25 cellular contexts compared by ENCODE assay signal in genomic region chr10:113712024-113712423, GRCh38. TPM values are rescaled to one million over a fixed set of nuclear protein-coding genes. Genes with fewer than 3 reads are reported as not detected.
A peak's percentile ranks its signal among the peaks of the same experiment; 100 is the strongest.
DNase-seq lines count a peak whose midpoint lies in the region; ATAC-seq, FAIRE-seq and TF ChIP-seq lines count a peak whose summit lies in the region.
"Had no signal": no experiment of that assay in that cellular context is flagged by ENCODE, and none has a peak within 500 bp of the region (broad histone marks: within the 10 kb centered on the region; RNA-seq: fewer than 3 reads in every experiment).

No MANE protein-coding gene starts in this region.

- no peak for DNase-seq in A673 (ENCODE audit: low spot score)
- DNase-seq in body of pancreas: no peak
- DNase-seq in mesenchymal stem cell: no peak
- no peak for DNase-seq in pancreas
- DNase-seq in trophoblast cell: no peak
- no peak for DNase-seq in CD1c-positive myeloid dendritic cell (ENCODE audit: extremely low spot score)
- no peak for DNase-seq in activated CD4-positive, alpha-beta T cell treated with anti-CD3 and anti-CD28 coated beads, Interleukin-2, amount 50 U/mL, for 1 hour
- DNase-seq: ACHN; AML-193; BE2C; Calu3; CD4-positive, alpha-beta memory T cell; COR-L47; DMS53; DMS79 treated with DMSO at 0.1 percent for 48 hours; GF-D8; GM23248 had no signal

- no TSS peak for BruUV-seq in A673 (replicated peaks; lab: Mats Ljungman, UMichigan)

- H3K23ac ChIP-seq in mesenchymal stem cell (ENCODE audit: low read length in 2 of 2) (no peak overlapping the region), trophoblast cell (ENCODE audit: low read length) (no peak overlapping the region)

- TF ChIP-seq CTCF in A673 (conservative IDR thresholded peaks at IDR 0.05; ENCODE audit: low read depth, low read length) (no peak), body of pancreas (IDR thresholded peaks at IDR 0.05) (no peak), pancreas (IDR thresholded peaks at IDR 0.05) (no peak)

- FAIRE-seq in pancreas (lab: Jason Lieb, UNC): no peak
- FAIRE-seq: A204.1, GM12891, GM18507 had no signal

- H3K79me2 ChIP-seq in trophoblast cell (ENCODE audit: control insufficient read depth, insufficient read depth, low read length, poor library complexity): no peaks in the 10 kb centered on the region

- intact Hi-C loops in A673 (cut with micrococcal nuclease; ENCODE audit: unreplicated experiment): no loop called here
- intact Hi-C loops in body of pancreas (cut with DNase I): no loop called here
- intact Hi-C loops in pancreas (cut with DNase I): no loop called here

- no peak overlapping the region for H3K18ac ChIP-seq in mesenchymal stem cell (ENCODE audit: low read depth in 1 of 2, low read length in 2 of 2)
- no peak overlapping the region for H3K18ac ChIP-seq in trophoblast cell (ENCODE audit: low read length)

- no peak overlapping the region for H2BK12ac ChIP-seq in mesenchymal stem cell (ENCODE audit: low read length in 2 of 2)
- H2BK12ac ChIP-seq in trophoblast cell (ENCODE audit: low read length): no peak overlapping the region

- H3K27ac ChIP-seq in A673 (ENCODE audit: low read depth, low read length, poor library complexity, severe bottlenecking) (peak overlapping the region; percentile 83), body of pancreas (peak overlapping the region in 3 of 4 donors; percentile 26 to 64 (median 47)), mesenchymal stem cell (ENCODE audit: low read length, poor library complexity, severe bottlenecking) (no peak overlapping the region), pancreas (peak overlapping the region in 3 of 4 donors; percentile 38 to 58 (median 55)), trophoblast cell (ENCODE audit: low read depth, low read length) (no peak overlapping the region)
- H3K27ac ChIP-seq: BLaER1 treated with 17β-estradiol and CSF1 and Interleukin-3, amounts not matched to agents 10 nM and 100 nM; GM23248 had no signal

- ATAC-seq in body of pancreas: no peak
- no peak for ATAC-seq in pancreas

- H4K91ac ChIP-seq in mesenchymal stem cell (ENCODE audit: low read length) (peak overlapping the region; percentile 54), trophoblast cell (ENCODE audit: low read depth, low read length) (no peak overlapping the region)

- H2BK5ac ChIP-seq in mesenchymal stem cell (ENCODE audit: low read depth, low read length, poor library complexity, severe bottlenecking) (no peak overlapping the region), trophoblast cell (ENCODE audit: low read depth, low read length, poor library complexity) (no peak overlapping the region)

- no peak for TF ChIP-seq POLR2A in body of pancreas (IDR thresholded peaks at IDR 0.05)

- POLR2A ChIA-PET in A673 (lab: Charles Lee; ENCODE audit: low non-redundant PET): no interaction called here

- H3K4me3 ChIP-seq in A673 (ENCODE audit: low read depth, low read length, poor library complexity, severe bottlenecking) (no peak overlapping the region), body of pancreas (no peak overlapping the region), mesenchymal stem cell (ENCODE audit: insufficient read depth in 1 of 2, low read depth in 1 of 2, low read length in 2 of 2) (no peak overlapping the region), pancreas (no peak overlapping the region), trophoblast cell (ENCODE audit: low read depth, low read length) (no peak overlapping the region)
- H3K4me3 ChIP-seq: BLaER1 treated with 17β-estradiol and CSF1 and Interleukin-3, amounts not matched to agents 10 nM and 100 nM; GM23248 had no signal

- no peak overlapping the region for H3K4ac ChIP-seq in mesenchymal stem cell (ENCODE audit: low read depth in 1 of 2, low read length in 2 of 2)
- H3K4ac ChIP-seq in trophoblast cell (ENCODE audit: low read depth, low read length): no peak overlapping the region

- CTCF ChIA-PET in A673 (lab: Charles Lee): interaction anchor here (0.7 kb wide), 1 partner anchor 87 kb away, joined by 3 read pairs; no protein-coding TSS in a partner anchor

- WGBS in body of pancreas, 2 donors: 77 to 85% methylated on average over 3 of the region's 3 CpGs
- 98% methylated on average over 3 of the region's 3 CpGs for WGBS in mesenchymal stem cell
- 89 to 95% methylated on average over 3 of the region's 3 CpGs for WGBS in pancreas, 2 donors
- no CpG with 5 or more reads among the region's 3 CpGs for WGBS in trophoblast cell (ENCODE audit: extremely low coverage, insufficient coverage, insufficient read length)

- H2BK120ac ChIP-seq in mesenchymal stem cell (ENCODE audit: low read depth, low read length): no peak overlapping the region
- no peak overlapping the region for H2BK120ac ChIP-seq in trophoblast cell (ENCODE audit: insufficient read depth, low read length, poor library complexity)

- H3K14ac ChIP-seq in mesenchymal stem cell (ENCODE audit: low read length in 2 of 2): no peak overlapping the region
- H3K14ac ChIP-seq in trophoblast cell (ENCODE audit: low read length): no peak overlapping the region

- H2BK15ac ChIP-seq in mesenchymal stem cell (ENCODE audit: low read depth, poor library complexity, severe bottlenecking): no peak overlapping the region

- H3K4me2 ChIP-seq in mesenchymal stem cell (ENCODE audit: low read length, poor library complexity, severe bottlenecking) (no peak overlapping the region), trophoblast cell (ENCODE audit: low read length) (no peak overlapping the region)
- H3K4me2 ChIP-seq: BLaER1 treated with 17β-estradiol and CSF1 and Interleukin-3, amounts not matched to agents 10 nM and 100 nM had no signal

- H3K9ac ChIP-seq in mesenchymal stem cell (ENCODE audit: low read length) (no peak overlapping the region), trophoblast cell (ENCODE audit: low read length) (no peak overlapping the region)
- H3K9ac ChIP-seq: BLaER1 treated with 17β-estradiol and CSF1 and Interleukin-3, amounts not matched to agents 10 nM and 100 nM; GM23248 had no signal

- H3K4me1 ChIP-seq in A673 (ENCODE audit: insufficient read depth, low read length, poor library complexity, severe bottlenecking): peaks cover 56% of the 10 kb centered on the region
- H3K4me1 ChIP-seq in body of pancreas: peaks cover 39% of the 10 kb centered on the region
- H3K4me1 ChIP-seq in mesenchymal stem cell (ENCODE audit: control insufficient read depth, insufficient read depth, low read depth, low read length): peaks cover 14% of the 10 kb centered on the region
- peaks cover 0 to 21% (median 10%) of the 10 kb centered on the region in 3 donors for H3K4me1 ChIP-seq in pancreas
- H3K4me1 ChIP-seq in trophoblast cell (ENCODE audit: control insufficient read depth in 1 of 2, insufficient read depth in 2 of 2, low read length in 2 of 2): peaks cover 15 to 16% of the 10 kb centered on the region in 2 experiments
- H3K4me1 ChIP-seq: BE2C had no signal

- H2AK5ac ChIP-seq in mesenchymal stem cell (ENCODE audit: low read length, severe bottlenecking): no peak overlapping the region
- no peak overlapping the region for H2AK5ac ChIP-seq in trophoblast cell (ENCODE audit: low read length)

- no peaks in the 10 kb centered on the region for H3K9me3 ChIP-seq in A673 (ENCODE audit: low read depth, low read length, poor library complexity, severe bottlenecking)
- no peaks in the 10 kb centered on the region for H3K9me3 ChIP-seq in body of pancreas
- no peaks in the 10 kb centered on the region for H3K9me3 ChIP-seq in mesenchymal stem cell (ENCODE audit: control insufficient read depth, low read length)
- no peaks in the 10 kb centered on the region for H3K9me3 ChIP-seq in pancreas
- peaks cover 2% of the 10 kb centered on the region for H3K9me3 ChIP-seq in trophoblast cell (ENCODE audit: insufficient read depth, low read depth, low read length)

- no peak overlapping the region for H2AFZ ChIP-seq in mesenchymal stem cell (ENCODE audit: low read depth, low read length)
- no peak overlapping the region for H2AFZ ChIP-seq in trophoblast cell (ENCODE audit: insufficient read depth, low read length, poor library complexity)
- H2AFZ ChIP-seq: GM23248 had no signal

- no peak overlapping the region for H4K8ac ChIP-seq in mesenchymal stem cell (ENCODE audit: low read length)
- H4K8ac ChIP-seq in trophoblast cell (ENCODE audit: low read depth, low read length): no peak overlapping the region

- H3K79me1 ChIP-seq in mesenchymal stem cell (replicated peaks; ENCODE audit: low read length, poor library complexity, severe bottlenecking) (peaks cover 30% of the 10 kb centered on the region), trophoblast cell (ENCODE audit: low read length) (no peaks in the 10 kb centered on the region)

- peaks cover 4% of the 10 kb centered on the region for H3K36me3 ChIP-seq in A673 (ENCODE audit: insufficient read depth, low read length, poor library complexity, severe bottlenecking)
- H3K36me3 ChIP-seq in body of pancreas (replicated peaks in 1 of 2; ENCODE audit: insufficient read depth in 1 of 2, low read depth in 2 of 2): no peaks in the 10 kb centered on the region
- peaks cover 16 to 33% of the 10 kb centered on the region in 2 experiments for H3K36me3 ChIP-seq in mesenchymal stem cell (ENCODE audit: control insufficient read depth in 1 of 2, insufficient read depth in 2 of 2, low read depth in 1 of 2, low read length in 2 of 2)
- H3K36me3 ChIP-seq in pancreas: no peaks in the 10 kb centered on the region
- H3K36me3 ChIP-seq in trophoblast cell (ENCODE audit: control insufficient read depth in 1 of 2, insufficient read depth in 2 of 2, low read length in 2 of 2): no peaks in the 10 kb centered on the region
- H3K36me3 ChIP-seq: BE2C had no signal

- no peaks in the 10 kb centered on the region for H3K27me3 ChIP-seq in A673 (replicated peaks; ENCODE audit: insufficient read depth, low read depth, low read length, poor library complexity)
- no peaks in the 10 kb centered on the region for H3K27me3 ChIP-seq in body of pancreas
- no peaks in the 10 kb centered on the region for H3K27me3 ChIP-seq in mesenchymal stem cell (ENCODE audit: control insufficient read depth in 1 of 2, insufficient read depth in 1 of 2, low read length in 2 of 2)
- no peaks in the 10 kb centered on the region for H3K27me3 ChIP-seq in pancreas
- H3K27me3 ChIP-seq in trophoblast cell (ENCODE audit: insufficient read depth, low read length): no peaks in the 10 kb centered on the region
- H3K27me3 ChIP-seq: BE2C had no signal

- no peak overlapping the region for H4K12ac ChIP-seq in trophoblast cell (ENCODE audit: low read depth, low read length)

RNA-seq across cellular contexts. Expression of gene CASP7, which starts 32.3 kb away (rescaled TPM):
- total RNA-seq in A673 (2021): 43.7 and 57.7 TPM in 2 replicates
- total RNA-seq in body of pancreas: 10 to 100 TPM; 11.2 to 23.1 TPM
- 20.4 TPM for polyA plus RNA-seq in mesenchymal stem cell (2013, experiment 1 of 2)
- 20.7 TPM for polyA plus RNA-seq in mesenchymal stem cell (2013, experiment 2 of 2)
- 10 to 100 TPM in 5 of 6 donors, 1 to 10 TPM in 1; 7.0 to 28.7 (median 15.1) TPM for total RNA-seq in pancreas
- 10 to 100 TPM in 1 of 2 donors, 1 to 10 TPM in 1; 9.4 to 15.1 TPM for polyA plus RNA-seq in pancreas
- 3.5 and 3.6 TPM in 2 replicates for polyA plus RNA-seq in trophoblast cell (2013)

RNA-seq across cellular contexts. Expression of gene PLEKHS1, which starts 39.5 kb away (rescaled TPM):
- 0.09 TPM in 1 of 2 replicates, not detected in the other for total RNA-seq in A673 (2021)
- total RNA-seq in body of pancreas: 1 to 10 TPM; 6.2 to 7.6 TPM
- 0.14 TPM for polyA plus RNA-seq in mesenchymal stem cell (2013, experiment 1 of 2)
- 0.21 TPM for polyA plus RNA-seq in mesenchymal stem cell (2013, experiment 2 of 2)
- total RNA-seq in pancreas: 10 to 100 TPM in 4 of 6 donors, 1 to 10 TPM in 2; 6.0 to 28.2 (median 13.1) TPM
- polyA plus RNA-seq in pancreas: 10 to 100 TPM; 17.2 to 44.6 TPM
- polyA plus RNA-seq in trophoblast cell (2013): 0.03 TPM in 1 of 2 replicates, not detected in the other
- total RNA-seq: Daoy, G401, GM23248, H9 had no signal
- polyA plus RNA-seq: CD14-positive monocyte; CD4-positive, alpha-beta memory T cell; GM23248 had no signal

RNA-seq across cellular contexts. Expression of gene NRAP, which starts 48.2 kb away (rescaled TPM):
- total RNA-seq in A673 (2021) (0.17 and 0.34 TPM in 2 replicates), body of pancreas (not detected), pancreas (under 1 TPM in 5 of 6 donors, not detected in 1; 0.03 to 0.67 (median 0.03) TPM)
- not detected for polyA plus RNA-seq in mesenchymal stem cell (2013, experiment 1 of 2)
- polyA plus RNA-seq in mesenchymal stem cell (2013, experiment 2 of 2): not detected
- under 1 TPM; 0.04 to 0.21 TPM for polyA plus RNA-seq in pancreas
- 0.01 TPM in 2 replicates for polyA plus RNA-seq in trophoblast cell (2013)
- total RNA-seq: Calu3; CD4-positive, alpha-beta memory T cell; Daoy; G401; GM23248; H9 had no signal
- polyA plus RNA-seq: CD14-positive monocyte; CD4-positive, alpha-beta memory T cell; GM23248 had no signal

Comparison
In these comparisons a context has a peak if more than half of its experiments do, and no peak if none do; other contexts are left out.
1. H3K27ac ChIP-seq: peak in A673 (single experiment), body of pancreas (3 of 4) and pancreas (3 of 4); none in mesenchymal stem cell (single experiment) and trophoblast cell (single experiment).